ENCODE assay signal across 8 cellular contexts in genomic region chr4:2961411-2962098, GRCh38.
DNase-seq lines count a peak whose midpoint lies in the region; FAIRE-seq and TF ChIP-seq lines count a peak whose summit lies in the region.

No MANE protein-coding gene starts in this region.

- peaks cover 15% of the 10 kb centered on the region for H3K36me3 ChIP-seq in OCI-LY3 (replicated peaks; ENCODE audit: low read depth, low read length)
- H3K36me3 ChIP-seq in neutrophil, result no peaks in the 10 kb centered on the region

- H3K9me3 ChIP-seq in OCI-LY3 (ENCODE audit: insufficient read depth, low read length) (no peaks in the 10 kb centered on the region), neutrophil (no peaks in the 10 kb centered on the region)

- peaks cover 57% of the 10 kb centered on the region for H3K79me2 ChIP-seq in OCI-LY3 (ENCODE audit: low read length)

- H3K9ac ChIP-seq in OCI-LY3 (ENCODE audit: low read length), result peak overlapping the region; percentile 79

- no peak for FAIRE-seq in HTR-8/SVneo (lab: Jason Lieb, UNC)

- peak overlapping the region; percentile 83 for H3K4me3 ChIP-seq in GM12875 (ENCODE audit: low read depth, low read length)
- peak overlapping the region; percentile 82 for H3K4me3 ChIP-seq in OCI-LY3 (ENCODE audit: low read length)
- peak overlapping the region; percentile 96 for H3K4me3 ChIP-seq in choroid plexus epithelial cell (ENCODE audit: low read depth, low read length)
- H3K4me3 ChIP-seq in neutrophil (ENCODE audit: low read depth in 1 of 2, low read length in 1 of 2), result peak overlapping the region in 1 of 2 experiments; percentile 91

- H3K4me1 ChIP-seq in OCI-LY3 (ENCODE audit: low read length), result peaks cover 30% of the 10 kb centered on the region
- H3K4me1 ChIP-seq in neutrophil (ENCODE audit: control insufficient read depth in 1 of 2, insufficient read depth in 1 of 2, low read depth in 1 of 2, low read length in 1 of 2), result peaks cover 24 to 27% of the 10 kb centered on the region in 2 experiments

- no peak for TF ChIP-seq CTCF in GM12875 (IDR thresholded peaks at IDR 0.05; ENCODE audit: borderline replicate concordance, insufficient read depth, low read depth, low read length)
- TF ChIP-seq CTCF in OCI-LY3 (IDR thresholded peaks at IDR 0.05; ENCODE audit: low read depth, low read length), result no peak
- TF ChIP-seq CTCF in choroid plexus epithelial cell (conservative IDR thresholded peaks at IDR 0.05; ENCODE audit: low read depth, low read length), result no peak
- TF ChIP-seq CTCF in neutrophil (IDR thresholded peaks at IDR 0.05), result no peak

- H3K27me3 ChIP-seq in OCI-LY3 (ENCODE audit: low read depth, low read length) (no peaks in the 10 kb centered on the region), neutrophil (peaks cover 14% of the 10 kb centered on the region)

- peak overlapping the region; percentile 70 for H3K27ac ChIP-seq in OCI-LY3 (ENCODE audit: low read length)
- peak overlapping the region; percentile 8 for H3K27ac ChIP-seq in neutrophil

- DNase-seq in choroid plexus epithelial cell (ENCODE audit: low read depth) (no peak), medulla oblongata (ENCODE audit: extremely low spot score) (no peak), HTR-8/SVneo (ENCODE audit: insufficient read length, low spot score) (no peak), UCSD-AML1 (lab: John Stamatoyannopoulos, UW; ENCODE audit: unreplicated experiment) (no peak)
- no peak for DNase-seq in NK-92 treated with Interleukin-12 subunit alpha and Interleukin-12 subunit beta, amount 100 ng/mL, for 24 hours (lab: John Stamatoyannopoulos, UW)

- peaks cover 44% of the 10 kb centered on the region for H4K20me1 ChIP-seq in OCI-LY3 (ENCODE audit: insufficient read depth, low read length)

- no peak overlapping the region for H2AFZ ChIP-seq in OCI-LY3 (ENCODE audit: low read depth, low read length)

- H3K4me2 ChIP-seq in OCI-LY3 (ENCODE audit: low read length), result peak overlapping the region; percentile 88
